ENCODE assay signal across 20 cellular contexts in genomic region chr1:236830116-236830515, GRCh38.
"Had no signal": no experiment of that assay in that cellular context is flagged by ENCODE, and none has a peak within 500 bp of the region (broad histone marks: within the 10 kb centered on the region; RNA-seq: fewer than 3 reads in every experiment).

No MANE protein-coding gene starts in this region.

- H3K4me3 ChIP-seq: gastroesophageal sphincter, mucosa of descending colon, pancreas, sigmoid colon, stomach, thyroid gland had no signal

- H3K9me3 ChIP-seq: gastroesophageal sphincter, mucosa of descending colon, neutrophil, pancreas, sigmoid colon, stomach, thyroid gland had no signal

- H3K27me3 ChIP-seq: dorsolateral prefrontal cortex, foreskin keratinocyte, gastroesophageal sphincter, neutrophil, pancreas, sigmoid colon, stomach, thyroid gland had no signal

- FAIRE-seq: urothelium cell line had no signal

- H3K27ac ChIP-seq: foreskin keratinocyte, neutrophil, pancreas, sigmoid colon, stomach, thyroid gland had no signal

- H3K4me1 ChIP-seq: foreskin keratinocyte, gastroesophageal sphincter, pancreas, sigmoid colon, stomach, thyroid gland had no signal

- DNase-seq: cerebellar nuclear complex; dorsolateral prefrontal cortex; effector CD4-positive, alpha-beta T cell; foreskin keratinocyte; immature natural killer cell; islet precursor cell; kidney glomerular epithelial cell; mesenchymal stem cell; mucosa of descending colon; naive B cell; pancreas; sigmoid colon; stimulated activated CD4-positive, alpha-beta T cell treated with anti-CD3 and anti-CD28 coated beads, Interleukin-2, amount 100 ng/mL, for 24 hours; stimulated activated CD4-positive, alpha-beta T cell treated with anti-CD3 and anti-CD28 coated beads, Interleukin-4, amount 100 ng/mL, for 24 hours; stimulated activated naive CD4-positive, alpha-beta T cell treated with Interleukin-2 at 50 U/mL for 16 hours; stomach; thyroid gland had no signal
